ENCODE assay signal across 1 cellular context in the genomic region with DNA sequence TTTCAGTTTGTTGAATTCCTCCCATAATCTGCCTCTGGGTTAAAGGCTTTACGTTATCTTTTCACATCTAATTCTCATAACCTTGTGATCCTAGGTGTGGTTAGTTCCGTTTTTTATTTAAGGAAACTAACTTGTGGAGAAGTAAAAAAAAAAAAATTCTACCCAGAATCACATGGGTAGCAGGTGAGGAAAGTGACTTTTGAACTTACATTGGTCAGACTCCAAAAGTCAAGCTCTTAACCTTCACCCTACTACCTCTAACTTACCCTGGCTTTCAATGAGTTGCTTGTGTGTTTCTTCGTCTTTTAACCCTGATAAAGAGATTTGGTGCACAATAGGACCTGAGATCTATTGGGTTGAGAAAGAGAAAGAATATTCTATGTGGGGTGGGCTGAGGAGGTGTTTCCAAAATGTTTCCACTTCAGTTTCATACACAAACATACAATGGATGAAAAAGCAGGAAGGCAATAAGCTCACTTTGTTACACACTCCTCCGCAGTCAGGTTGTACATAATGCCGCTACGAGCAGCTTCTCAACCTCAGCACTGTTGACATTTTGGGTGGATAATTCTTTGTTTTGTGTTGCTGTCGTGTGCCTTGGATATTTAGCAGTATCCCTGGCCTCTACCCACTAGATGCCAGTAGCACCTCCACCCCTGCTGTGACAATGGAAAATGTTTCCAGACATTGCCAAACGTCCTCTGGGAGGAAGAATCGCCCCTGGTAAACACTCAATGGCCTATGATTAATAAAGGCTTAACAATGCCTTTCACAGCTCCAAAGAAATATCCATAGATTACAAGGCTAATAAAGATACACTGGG.
TF ChIP-seq lines count a peak whose summit lies in the region.

No MANE protein-coding gene starts in this region.

TF ChIP-seq in HEK293, 187 proteins besides CTCF, POLR2A, EP300 and RAD21 (continued from another document):
- TF ChIP-seq ZNF548 (tag by site-specific recombination; IDR thresholded peaks at IDR 0.05) (no peak), ZNF184 (tag by site-specific recombination; IDR thresholded peaks at IDR 0.05) (no peak), ZNF112 (tag by site-specific recombination; IDR thresholded peaks at IDR 0.05) (no peak), ZEB2 (tag by site-specific recombination; IDR thresholded peaks at IDR 0.05) (no peak), ZNF776 (tag by site-specific recombination; IDR thresholded peaks at IDR 0.05; ENCODE audit: borderline replicate concordance) (no peak), ZNF248 (tag by site-specific recombination; IDR thresholded peaks at IDR 0.05) (no peak), PRDM1 (tag by site-specific recombination; IDR thresholded peaks at IDR 0.05) (0 out of 2 replicates have a peak, but pooled peaks have one; percentile 23), ZNF585B (tag by site-specific recombination; IDR thresholded peaks at IDR 0.05) (no peak), HOXD13 (CRISPR knock-in tag; IDR thresholded peaks at IDR 0.05; ENCODE audit: borderline replicate concordance) (no peak), KLF1 (tag by site-specific recombination; IDR thresholded peaks at IDR 0.05) (peak; percentile 78), ZNF610 (tag by site-specific recombination; IDR thresholded peaks at IDR 0.05; ENCODE audit: borderline replicate concordance) (no peak), ZNF677 (tag by site-specific recombination; IDR thresholded peaks at IDR 0.05) (no peak), ZBTB17 (tag by site-specific recombination; IDR thresholded peaks at IDR 0.05) (peak; percentile 50), ZNF416 (tag by site-specific recombination; IDR thresholded peaks at IDR 0.05) (no peak), ZSCAN16 (tag by site-specific recombination; IDR thresholded peaks at IDR 0.05) (no peak), HOXC10 (CRISPR knock-in tag; IDR thresholded peaks at IDR 0.05) (no peak), ZIC2 (tag by site-specific recombination; IDR thresholded peaks at IDR 0.05) (peak; percentile 23; the same call in 1 of the 2 replicates), ZNF366 (tag by site-specific recombination; conservative IDR thresholded peaks at IDR 0.05) (no peak), ZNF132 (tag by site-specific recombination; IDR thresholded peaks at IDR 0.05; ENCODE audit: borderline replicate concordance) (no peak), ZNF223 (tag by site-specific recombination; IDR thresholded peaks at IDR 0.05) (no peak), OSR2 (tag by site-specific recombination; IDR thresholded peaks at IDR 0.05) (peak; percentile 76; the same call in 1 of the 2 replicates), ZBTB7A (tag by site-specific recombination; IDR thresholded peaks at IDR 0.05; ENCODE audit: low read depth) (no peak), IKZF3 (tag by site-specific recombination; IDR thresholded peaks at IDR 0.05) (no peak), ZNF274 (IDR thresholded peaks at IDR 0.05; ENCODE audit: low read length) (no peak), ZNF274 (tag by site-specific recombination; IDR thresholded peaks at IDR 0.05; ENCODE audit: borderline replicate concordance) (no peak)
- TF ChIP-seq, protein P1, sequence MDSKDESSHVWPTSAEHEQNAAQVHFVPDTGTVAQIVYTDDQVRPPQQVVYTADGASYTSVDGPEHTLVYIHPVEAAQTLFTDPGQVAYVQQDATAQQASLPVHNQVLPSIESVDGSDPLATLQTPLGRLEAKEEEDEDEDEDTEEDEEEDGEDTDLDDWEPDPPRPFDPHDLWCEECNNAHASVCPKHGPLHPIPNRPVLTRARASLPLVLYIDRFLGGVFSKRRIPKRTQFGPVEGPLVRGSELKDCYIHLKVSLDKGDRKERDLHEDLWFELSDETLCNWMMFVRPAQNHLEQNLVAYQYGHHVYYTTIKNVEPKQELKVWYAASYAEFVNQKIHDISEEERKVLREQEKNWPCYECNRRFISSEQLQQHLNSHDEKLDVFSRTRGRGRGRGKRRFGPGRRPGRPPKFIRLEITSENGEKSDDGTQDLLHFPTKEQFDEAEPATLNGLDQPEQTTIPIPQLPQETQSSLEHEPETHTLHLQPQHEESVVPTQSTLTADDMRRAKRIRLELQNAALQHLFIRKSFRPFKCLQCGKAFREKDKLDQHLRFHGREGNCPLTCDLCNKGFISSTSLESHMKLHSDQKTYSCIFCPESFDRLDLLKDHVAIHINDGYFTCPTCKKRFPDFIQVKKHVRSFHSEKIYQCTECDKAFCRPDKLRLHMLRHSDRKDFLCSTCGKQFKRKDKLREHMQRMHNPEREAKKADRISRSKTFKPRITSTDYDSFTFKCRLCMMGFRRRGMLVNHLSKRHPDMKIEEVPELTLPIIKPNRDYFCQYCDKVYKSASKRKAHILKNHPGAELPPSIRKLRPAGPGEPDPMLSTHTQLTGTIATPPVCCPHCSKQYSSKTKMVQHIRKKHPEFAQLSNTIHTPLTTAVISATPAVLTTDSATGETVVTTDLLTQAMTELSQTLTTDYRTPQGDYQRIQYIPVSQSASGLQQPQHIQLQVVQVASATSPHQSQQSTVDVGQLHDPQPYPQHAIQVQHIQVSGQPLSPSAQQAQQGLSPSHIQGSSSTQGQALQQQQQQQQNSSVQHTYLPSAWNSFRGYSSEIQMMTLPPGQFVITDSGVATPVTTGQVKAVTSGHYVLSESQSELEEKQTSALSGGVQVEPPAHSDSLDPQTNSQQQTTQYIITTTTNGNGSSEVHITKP (tag by site-specific recombination; IDR thresholded peaks at IDR 0.05), result no peak
- TF ChIP-seq, protein P2, sequence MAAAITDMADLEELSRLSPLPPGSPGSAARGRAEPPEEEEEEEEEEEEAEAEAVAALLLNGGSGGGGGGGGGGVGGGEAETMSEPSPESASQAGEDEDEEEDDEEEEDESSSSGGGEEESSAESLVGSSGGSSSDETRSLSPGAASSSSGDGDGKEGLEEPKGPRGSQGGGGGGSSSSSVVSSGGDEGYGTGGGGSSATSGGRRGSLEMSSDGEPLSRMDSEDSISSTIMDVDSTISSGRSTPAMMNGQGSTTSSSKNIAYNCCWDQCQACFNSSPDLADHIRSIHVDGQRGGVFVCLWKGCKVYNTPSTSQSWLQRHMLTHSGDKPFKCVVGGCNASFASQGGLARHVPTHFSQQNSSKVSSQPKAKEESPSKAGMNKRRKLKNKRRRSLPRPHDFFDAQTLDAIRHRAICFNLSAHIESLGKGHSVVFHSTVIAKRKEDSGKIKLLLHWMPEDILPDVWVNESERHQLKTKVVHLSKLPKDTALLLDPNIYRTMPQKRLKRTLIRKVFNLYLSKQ (tag by site-specific recombination; IDR thresholded peaks at IDR 0.05; ENCODE audit: borderline replicate concordance), result no peak
- TF ChIP-seq, protein P3, sequence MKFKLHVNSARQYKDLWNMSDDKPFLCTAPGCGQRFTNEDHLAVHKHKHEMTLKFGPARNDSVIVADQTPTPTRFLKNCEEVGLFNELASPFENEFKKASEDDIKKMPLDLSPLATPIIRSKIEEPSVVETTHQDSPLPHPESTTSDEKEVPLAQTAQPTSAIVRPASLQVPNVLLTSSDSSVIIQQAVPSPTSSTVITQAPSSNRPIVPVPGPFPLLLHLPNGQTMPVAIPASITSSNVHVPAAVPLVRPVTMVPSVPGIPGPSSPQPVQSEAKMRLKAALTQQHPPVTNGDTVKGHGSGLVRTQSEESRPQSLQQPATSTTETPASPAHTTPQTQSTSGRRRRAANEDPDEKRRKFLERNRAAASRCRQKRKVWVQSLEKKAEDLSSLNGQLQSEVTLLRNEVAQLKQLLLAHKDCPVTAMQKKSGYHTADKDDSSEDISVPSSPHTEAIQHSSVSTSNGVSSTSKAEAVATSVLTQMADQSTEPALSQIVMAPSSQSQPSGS (tag by site-specific recombination; IDR thresholded peaks at IDR 0.05; ENCODE audit: low read depth), result no peak
- TF ChIP-seq, protein P4, sequence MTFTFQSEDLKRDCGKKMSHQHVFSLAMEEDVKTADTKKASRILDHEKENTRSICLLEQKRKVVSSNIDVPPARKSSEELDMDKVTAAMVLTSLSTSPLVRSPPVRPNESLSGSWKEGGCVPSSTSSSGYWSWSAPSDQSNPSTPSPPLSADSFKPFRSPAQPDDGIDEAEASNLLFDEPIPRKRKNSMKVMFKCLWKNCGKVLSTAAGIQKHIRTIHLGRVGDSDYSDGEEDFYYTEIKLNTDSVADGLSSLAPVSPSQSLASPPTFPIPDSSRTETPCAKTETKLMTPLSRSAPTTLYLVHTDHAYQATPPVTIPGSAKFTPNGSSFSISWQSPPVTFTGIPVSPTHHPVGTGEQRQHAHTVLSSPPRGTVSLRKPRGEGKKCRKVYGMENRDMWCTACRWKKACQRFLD (tag by site-specific recombination; IDR thresholded peaks at IDR 0.05), result no peak
- TF ChIP-seq, protein P5, sequence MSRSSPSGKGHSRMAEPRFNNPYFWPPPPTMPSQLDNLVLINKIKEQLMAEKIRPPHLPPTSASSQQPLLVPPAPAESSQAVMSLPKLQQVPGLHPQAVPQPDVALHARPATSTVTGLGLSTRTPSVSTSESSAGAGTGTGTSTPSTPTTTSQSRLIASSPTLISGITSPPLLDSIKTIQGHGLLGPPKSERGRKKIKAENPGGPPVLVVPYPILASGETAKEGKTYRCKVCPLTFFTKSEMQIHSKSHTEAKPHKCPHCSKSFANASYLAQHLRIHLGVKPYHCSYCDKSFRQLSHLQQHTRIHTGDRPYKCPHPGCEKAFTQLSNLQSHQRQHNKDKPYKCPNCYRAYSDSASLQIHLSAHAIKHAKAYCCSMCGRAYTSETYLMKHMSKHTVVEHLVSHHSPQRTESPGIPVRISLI (tag by site-specific recombination; IDR thresholded peaks at IDR 0.05), result no peak
- TF ChIP-seq, protein P6, sequence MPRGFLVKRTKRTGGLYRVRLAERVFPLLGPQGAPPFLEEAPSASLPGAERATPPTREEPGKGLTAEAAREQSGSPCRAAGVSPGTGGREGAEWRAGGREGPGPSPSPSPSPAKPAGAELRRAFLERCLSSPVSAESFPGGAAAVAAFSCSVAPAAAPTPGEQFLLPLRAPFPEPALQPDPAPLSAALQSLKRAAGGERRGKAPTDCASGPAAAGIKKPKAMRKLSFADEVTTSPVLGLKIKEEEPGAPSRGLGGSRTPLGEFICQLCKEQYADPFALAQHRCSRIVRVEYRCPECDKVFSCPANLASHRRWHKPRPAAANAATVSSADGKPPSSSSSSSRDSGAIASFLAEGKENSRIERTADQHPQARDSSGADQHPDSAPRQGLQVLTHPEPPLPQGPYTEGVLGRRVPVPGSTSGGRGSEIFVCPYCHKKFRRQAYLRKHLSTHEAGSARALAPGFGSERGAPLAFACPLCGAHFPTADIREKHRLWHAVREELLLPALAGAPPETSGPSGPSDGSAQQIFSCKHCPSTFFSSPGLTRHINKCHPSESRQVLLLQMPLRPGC (tag by site-specific recombination; IDR thresholded peaks at IDR 0.05), result no peak
- TF ChIP-seq, protein P7, sequence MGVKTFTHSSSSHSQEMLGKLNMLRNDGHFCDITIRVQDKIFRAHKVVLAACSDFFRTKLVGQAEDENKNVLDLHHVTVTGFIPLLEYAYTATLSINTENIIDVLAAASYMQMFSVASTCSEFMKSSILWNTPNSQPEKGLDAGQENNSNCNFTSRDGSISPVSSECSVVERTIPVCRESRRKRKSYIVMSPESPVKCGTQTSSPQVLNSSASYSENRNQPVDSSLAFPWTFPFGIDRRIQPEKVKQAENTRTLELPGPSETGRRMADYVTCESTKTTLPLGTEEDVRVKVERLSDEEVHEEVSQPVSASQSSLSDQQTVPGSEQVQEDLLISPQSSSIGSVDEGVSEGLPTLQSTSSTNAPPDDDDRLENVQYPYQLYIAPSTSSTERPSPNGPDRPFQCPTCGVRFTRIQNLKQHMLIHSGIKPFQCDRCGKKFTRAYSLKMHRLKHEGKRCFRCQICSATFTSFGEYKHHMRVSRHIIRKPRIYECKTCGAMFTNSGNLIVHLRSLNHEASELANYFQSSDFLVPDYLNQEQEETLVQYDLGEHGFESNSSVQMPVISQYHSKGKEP (tag by site-specific recombination; IDR thresholded peaks at IDR 0.05), result no peak
- TF ChIP-seq, protein P8, sequence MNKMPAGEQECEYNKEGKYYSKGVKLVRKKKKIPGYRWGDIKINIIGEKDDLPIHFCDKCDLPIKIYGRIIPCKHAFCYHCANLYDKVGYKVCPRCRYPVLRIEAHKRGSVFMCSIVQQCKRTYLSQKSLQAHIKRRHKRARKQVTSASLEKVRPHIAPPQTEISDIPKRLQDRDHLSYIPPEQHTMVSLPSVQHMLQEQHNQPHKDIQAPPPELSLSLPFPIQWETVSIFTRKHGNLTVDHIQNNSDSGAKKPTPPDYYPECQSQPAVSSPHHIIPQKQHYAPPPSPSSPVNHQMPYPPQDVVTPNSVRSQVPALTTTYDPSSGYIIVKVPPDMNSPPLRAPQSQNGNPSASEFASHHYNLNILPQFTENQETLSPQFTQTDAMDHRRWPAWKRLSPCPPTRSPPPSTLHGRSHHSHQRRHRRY (tag by site-specific recombination; IDR thresholded peaks at IDR 0.05), result no peak
- TF ChIP-seq, protein P9, sequence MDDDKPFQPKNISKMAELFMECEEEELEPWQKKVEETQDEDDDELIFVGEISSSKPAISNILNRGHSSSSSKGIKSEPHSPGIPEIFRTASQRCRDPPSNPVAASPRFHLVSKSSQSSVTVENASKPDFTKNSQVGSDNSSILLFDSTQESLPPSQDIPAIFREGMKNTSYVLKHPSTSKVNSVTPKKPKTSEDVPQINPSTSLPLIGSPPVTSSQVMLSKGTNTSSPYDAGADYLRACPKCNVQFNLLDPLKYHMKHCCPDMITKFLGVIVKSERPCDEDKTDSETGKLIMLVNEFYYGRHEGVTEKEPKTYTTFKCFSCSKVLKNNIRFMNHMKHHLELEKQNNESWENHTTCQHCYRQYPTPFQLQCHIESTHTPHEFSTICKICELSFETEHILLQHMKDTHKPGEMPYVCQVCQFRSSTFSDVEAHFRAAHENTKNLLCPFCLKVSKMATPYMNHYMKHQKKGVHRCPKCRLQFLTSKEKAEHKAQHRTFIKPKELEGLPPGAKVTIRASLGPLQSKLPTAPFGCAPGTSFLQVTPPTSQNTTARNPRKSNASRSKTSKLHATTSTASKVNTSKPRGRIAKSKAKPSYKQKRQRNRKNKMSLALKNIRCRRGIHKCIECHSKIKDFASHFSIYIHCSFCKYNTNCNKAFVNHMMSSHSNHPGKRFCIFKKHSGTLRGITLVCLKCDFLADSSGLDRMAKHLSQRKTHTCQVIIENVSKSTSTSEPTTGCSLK (tag by site-specific recombination; IDR thresholded peaks at IDR 0.05), result no peak
- TF ChIP-seq, protein P10, sequence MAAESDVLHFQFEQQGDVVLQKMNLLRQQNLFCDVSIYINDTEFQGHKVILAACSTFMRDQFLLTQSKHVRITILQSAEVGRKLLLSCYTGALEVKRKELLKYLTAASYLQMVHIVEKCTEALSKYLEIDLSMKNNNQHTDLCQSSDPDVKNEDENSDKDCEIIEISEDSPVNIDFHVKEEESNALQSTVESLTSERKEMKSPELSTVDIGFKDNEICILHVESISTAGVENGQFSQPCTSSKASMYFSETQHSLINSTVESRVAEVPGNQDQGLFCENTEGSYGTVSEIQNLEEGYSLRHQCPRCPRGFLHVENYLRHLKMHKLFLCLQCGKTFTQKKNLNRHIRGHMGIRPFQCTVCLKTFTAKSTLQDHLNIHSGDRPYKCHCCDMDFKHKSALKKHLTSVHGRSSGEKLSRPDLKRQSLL (tag by site-specific recombination; IDR thresholded peaks at IDR 0.05), result no peak
- TF ChIP-seq, protein P11, sequence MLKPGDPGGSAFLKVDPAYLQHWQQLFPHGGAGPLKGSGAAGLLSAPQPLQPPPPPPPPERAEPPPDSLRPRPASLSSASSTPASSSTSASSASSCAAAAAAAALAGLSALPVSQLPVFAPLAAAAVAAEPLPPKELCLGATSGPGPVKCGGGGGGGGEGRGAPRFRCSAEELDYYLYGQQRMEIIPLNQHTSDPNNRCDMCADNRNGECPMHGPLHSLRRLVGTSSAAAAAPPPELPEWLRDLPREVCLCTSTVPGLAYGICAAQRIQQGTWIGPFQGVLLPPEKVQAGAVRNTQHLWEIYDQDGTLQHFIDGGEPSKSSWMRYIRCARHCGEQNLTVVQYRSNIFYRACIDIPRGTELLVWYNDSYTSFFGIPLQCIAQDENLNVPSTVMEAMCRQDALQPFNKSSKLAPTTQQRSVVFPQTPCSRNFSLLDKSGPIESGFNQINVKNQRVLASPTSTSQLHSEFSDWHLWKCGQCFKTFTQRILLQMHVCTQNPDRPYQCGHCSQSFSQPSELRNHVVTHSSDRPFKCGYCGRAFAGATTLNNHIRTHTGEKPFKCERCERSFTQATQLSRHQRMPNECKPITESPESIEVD (tag by site-specific recombination; IDR thresholded peaks at IDR 0.05), result no peak; the same call in 1 of the 2 replicates
